Comparison of ENCODE assay signal across 7 cellular contexts in the genomic region with DNA sequence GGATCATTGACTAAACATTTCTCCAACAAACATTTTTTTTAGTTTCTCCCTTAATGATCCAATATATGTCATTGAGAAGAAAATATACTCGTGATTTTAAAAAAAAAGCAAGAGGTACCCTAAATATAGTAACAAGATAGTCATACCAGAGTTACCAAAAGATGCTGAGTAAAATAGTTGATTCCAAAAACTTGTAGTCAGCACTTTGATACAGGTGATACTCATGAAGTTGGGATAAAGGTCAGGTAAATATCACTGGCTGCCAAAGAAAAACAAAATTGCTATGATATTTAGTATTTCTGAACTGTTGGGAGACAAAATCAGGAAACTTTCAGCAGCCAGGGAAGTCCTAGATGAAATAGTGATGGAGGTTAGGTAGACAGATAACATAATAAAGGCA.
"Had no signal": no experiment of that assay in that cellular context is flagged by ENCODE, and none has a peak within 500 bp of the region (broad histone marks: within the 10 kb centered on the region; RNA-seq: fewer than 3 reads in every experiment).

No MANE protein-coding gene starts in this region.

- H3K4me2 ChIP-seq: KMS-11 had no signal

- DNase-seq: Karpas-422, Kasumi-1, KBM-7, KG1 had no signal

- H3K9ac ChIP-seq: KMS-11 had no signal

- H3K27ac ChIP-seq: HL-60, KMS-11 had no signal

- FAIRE-seq: HTR-8/SVneo had no signal
